Comparison of ENCODE assay signal across 18 cellular contexts in the genomic region with DNA sequence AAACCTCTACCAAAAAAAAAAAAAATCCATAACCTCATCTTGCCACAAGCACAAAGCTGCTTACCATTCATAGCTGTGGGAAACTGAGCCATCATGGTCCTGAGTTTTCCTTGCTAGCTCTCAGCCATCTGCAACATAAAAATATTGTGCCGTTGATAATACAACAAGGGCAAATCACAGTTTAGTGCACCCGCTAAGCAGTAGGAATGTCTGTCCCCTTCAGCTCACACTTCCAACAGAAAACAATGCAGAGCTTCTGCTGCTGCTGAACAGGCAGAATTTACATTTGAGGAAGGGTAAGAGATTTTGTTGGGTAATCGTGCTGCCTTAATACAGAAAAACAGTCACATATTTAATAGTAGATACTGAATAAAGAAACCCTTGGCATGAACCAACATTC. TPM values are rescaled to one million over a fixed set of nuclear protein-coding genes. Genes with fewer than 3 reads are reported as not detected.
DNase-seq lines count a peak whose midpoint lies in the region; ATAC-seq and TF ChIP-seq lines count a peak whose summit lies in the region.
"Had no signal": no experiment of that assay in that cellular context is flagged by ENCODE, and none has a peak within 500 bp of the region (broad histone marks: within the 10 kb centered on the region; RNA-seq: fewer than 3 reads in every experiment).

No MANE protein-coding gene starts in this region.

- no peak for TF ChIP-seq CTCF in foreskin keratinocyte (conservative IDR thresholded peaks at IDR 0.05)

- H3K36me3 Mint-ChIP-seq in dendritic cell treated with granulocyte-macrophage colony-stimulating factor and Interleukin-4, amounts not matched to agents 40 ng/mL and 50 ng/mL, for 4 days (ENCODE audit: low read depth), result peaks cover 26% of the 10 kb centered on the region

- H3K4me3 ChIP-seq in Karpas-422 (ENCODE audit: low read length), result no peak overlapping the region

- no peaks in the 10 kb centered on the region for H3K9me3 Mint-ChIP-seq in dendritic cell treated with granulocyte-macrophage colony-stimulating factor and Interleukin-4, amounts not matched to agents 40 ng/mL and 50 ng/mL, for 4 days
- H3K9me3 Mint-ChIP-seq: central memory CD8-positive, alpha-beta T cell had no signal

- peaks cover 37% of the 10 kb centered on the region for H3K4me1 Mint-ChIP-seq in dendritic cell treated with granulocyte-macrophage colony-stimulating factor and Interleukin-4, amounts not matched to agents 40 ng/mL and 50 ng/mL, for 4 days (ENCODE audit: low read depth)

- peak overlapping the region; percentile 48 for H3K4me3 Mint-ChIP-seq in dendritic cell treated with granulocyte-macrophage colony-stimulating factor and Interleukin-4, amounts not matched to agents 40 ng/mL and 50 ng/mL, for 4 days
- H3K4me3 Mint-ChIP-seq: activated CD4-positive, alpha-beta T cell treated with anti-CD3 and anti-CD28 coated beads for 36 hours; central memory CD8-positive, alpha-beta T cell had no signal

- H3K9ac ChIP-seq in Karpas-422 (ENCODE audit: low read length), result peak overlapping the region; percentile 78
- H3K9ac ChIP-seq: SK-N-SH had no signal

- DNase-seq in CD1c-positive myeloid dendritic cell (ENCODE audit: extremely low spot score) (peak; percentile 41), Karpas-422 (no peak), midbrain (lab: John Stamatoyannopoulos, UW) (peak; percentile 17), foreskin keratinocyte (no peak), 8988T (no peak), NCI-H2107 (lab: John Stamatoyannopoulos, UW) (no peak)
- DNase-seq: activated CD4-positive, alpha-beta T cell treated with anti-CD3 and anti-CD28 coated beads for 36 hours; activated CD8-positive, alpha-beta memory T cell treated with anti-CD3 and anti-CD28 coated beads, Interleukin-2, amount 50 U/mL, for 4 hours; activated gamma-delta T cell; COR-L47; hippocampal formation; Kasumi-1; PC-3; SK-N-SH; T1000 had no signal

- no peaks in the 10 kb centered on the region for H3K9me3 ChIP-seq in Karpas-422 (ENCODE audit: low read length)
- H3K9me3 ChIP-seq: SK-N-SH had no signal

- peaks cover 93% of the 10 kb centered on the region for H3K79me2 ChIP-seq in Karpas-422 (ENCODE audit: low read length)

- peak overlapping the region; percentile 77 for H3K4me2 ChIP-seq in Karpas-422 (ENCODE audit: low read depth, low read length, poor library complexity, severe bottlenecking)
- H3K4me2 ChIP-seq: SK-N-SH had no signal

- peaks cover 26% of the 10 kb centered on the region for H3K36me3 ChIP-seq in Karpas-422 (ENCODE audit: insufficient read depth, low read length)

- no peaks in the 10 kb centered on the region for H3K9me2 ChIP-seq in Karpas-422 (replicated peaks; ENCODE audit: insufficient read depth, low read length)
- H3K9me2 ChIP-seq: SK-N-SH had no signal

- no peaks in the 10 kb centered on the region for H3K27me3 ChIP-seq in Karpas-422 (ENCODE audit: low read length)
- no peaks in the 10 kb centered on the region for H3K27me3 ChIP-seq in foreskin keratinocyte

- no peaks in the 10 kb centered on the region for H4K20me1 ChIP-seq in Karpas-422 (ENCODE audit: insufficient read depth, low read depth, low read length)

- H3K27ac Mint-ChIP-seq in dendritic cell treated with granulocyte-macrophage colony-stimulating factor and Interleukin-4, amounts not matched to agents 40 ng/mL and 50 ng/mL, for 4 days, result peak overlapping the region; percentile 90
- H3K27ac Mint-ChIP-seq: activated CD4-positive, alpha-beta T cell treated with anti-CD3 and anti-CD28 coated beads for 36 hours had no signal

- H3K27ac ChIP-seq in Karpas-422 (ENCODE audit: low read length), result peak overlapping the region; percentile 98
- H3K27ac ChIP-seq in foreskin keratinocyte, result no peak overlapping the region

- no peak for ATAC-seq in foreskin keratinocyte
- ATAC-seq in HG03571 (IDR thresholded peaks at IDR 0.05; ENCODE audit: unreplicated experiment), result no peak
- ATAC-seq: activated CD4-positive, alpha-beta T cell treated with anti-CD3 and anti-CD28 coated beads for 36 hours; PC-3 had no signal

- no peaks in the 10 kb centered on the region for H3K27me3 Mint-ChIP-seq in dendritic cell treated with granulocyte-macrophage colony-stimulating factor and Interleukin-4, amounts not matched to agents 40 ng/mL and 50 ng/mL, for 4 days
- H3K27me3 Mint-ChIP-seq: activated CD4-positive, alpha-beta T cell treated with anti-CD3 and anti-CD28 coated beads for 36 hours; central memory CD8-positive, alpha-beta T cell had no signal

- no peak overlapping the region for H2AFZ ChIP-seq in Karpas-422 (ENCODE audit: low read length)

- peaks cover 96% of the 10 kb centered on the region for H3K4me1 ChIP-seq in Karpas-422 (ENCODE audit: low read length)
- no peaks in the 10 kb centered on the region for H3K4me1 ChIP-seq in foreskin keratinocyte

- intact Hi-C loops in dendritic cell treated with granulocyte-macrophage colony-stimulating factor and Interleukin-4, amounts not matched to agents 40 ng/mL and 50 ng/mL, for 4 days (cut with micrococcal nuclease), result loop anchor here (2.0 to 5.0 kb wide), 2 partner anchors 15 to 34 kb away; partner anchors contain the start of gene ITSN2

RNA-seq across cellular contexts. Expression of gene ITSN2, which starts 32.3 kb away (rescaled TPM):
- total RNA-seq in Karpas-422 (2014; rRNA removed; shearing (Covaris generic); ENCODE audit: low replicate concordance), result 96.0 and 126 TPM in 2 replicates
- 23.6 and 24.0 TPM in 2 replicates for total RNA-seq in foreskin keratinocyte
- 6.8 and 7.5 TPM in 2 replicates for polyA plus RNA-seq in foreskin keratinocyte

Comparison
In these comparisons a context has a peak if more than half of its experiments do, and no peak if none do; other contexts are left out.
1. DNase-seq: peak in CD1c-positive myeloid dendritic cell (single experiment) and midbrain (single experiment); none in Karpas-422 (single experiment), foreskin keratinocyte (0 of 2), 8988T (single experiment) and NCI-H2107 (single experiment).